In the genomic region with DNA sequence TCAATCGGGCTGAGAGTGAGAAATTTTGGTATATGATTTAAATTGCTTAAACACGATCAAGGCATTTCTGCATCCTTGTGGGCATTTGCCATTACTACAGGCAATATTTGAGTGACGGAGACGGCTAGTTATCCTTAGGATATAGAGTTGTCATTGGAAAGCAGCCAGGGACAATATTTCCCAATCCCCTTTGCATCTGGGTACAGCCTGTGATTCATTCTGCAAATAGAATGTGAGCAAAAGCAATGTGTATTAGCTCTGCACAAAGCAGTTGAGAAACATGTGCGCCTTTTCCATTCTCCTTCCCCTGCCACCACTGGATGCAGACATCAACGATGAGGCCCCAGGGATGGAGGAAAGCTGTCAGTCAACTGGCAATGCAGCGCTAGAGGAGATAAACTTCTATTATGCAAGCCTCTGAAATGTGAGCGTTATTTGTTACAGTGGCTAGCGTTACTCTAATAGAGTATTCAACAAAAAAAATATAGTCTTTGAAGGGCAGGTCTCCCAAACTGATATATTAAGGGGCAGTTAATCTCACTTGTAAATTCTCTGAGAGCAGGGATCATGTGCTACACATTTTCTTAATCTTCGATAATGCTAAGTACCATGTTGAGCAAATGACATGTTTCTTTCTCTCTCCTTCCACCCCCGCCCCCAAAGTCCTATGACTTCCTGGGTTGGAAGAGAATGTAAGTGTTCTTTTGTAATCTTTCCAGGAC, we compare ENCODE assay signal across 1 cellular context.
TF ChIP-seq lines count a peak whose summit lies in the region.

No MANE protein-coding gene starts in this region.

TF ChIP-seq in HepG2, 621 proteins besides CTCF, POLR2A, EP300 and RAD21 (continued from another document and continues in another):
- TF ChIP-seq, protein P1, sequence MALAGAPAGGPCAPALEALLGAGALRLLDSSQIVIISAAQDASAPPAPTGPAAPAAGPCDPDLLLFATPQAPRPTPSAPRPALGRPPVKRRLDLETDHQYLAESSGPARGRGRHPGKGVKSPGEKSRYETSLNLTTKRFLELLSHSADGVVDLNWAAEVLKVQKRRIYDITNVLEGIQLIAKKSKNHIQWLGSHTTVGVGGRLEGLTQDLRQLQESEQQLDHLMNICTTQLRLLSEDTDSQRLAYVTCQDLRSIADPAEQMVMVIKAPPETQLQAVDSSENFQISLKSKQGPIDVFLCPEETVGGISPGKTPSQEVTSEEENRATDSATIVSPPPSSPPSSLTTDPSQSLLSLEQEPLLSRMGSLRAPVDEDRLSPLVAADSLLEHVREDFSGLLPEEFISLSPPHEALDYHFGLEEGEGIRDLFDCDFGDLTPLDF (CRISPR knock-in tag; IDR thresholded peaks at IDR 0.05): peak; percentile 23; the same call in 1 of the 2 replicates
- TF ChIP-seq NONO (IDR thresholded peaks at IDR 0.05) (no peak), NONO (CRISPR knock-in tag; conservative IDR thresholded peaks at IDR 0.05) (peak; percentile 94), MED8 (CRISPR knock-in tag; IDR thresholded peaks at IDR 0.05; ENCODE audit: insufficient replicate concordance) (peak; percentile 75), ZNF547 (CRISPR knock-in tag; IDR thresholded peaks at IDR 0.05) (peak; percentile 87), ZSCAN25 (CRISPR knock-in tag; IDR thresholded peaks at IDR 0.05) (peak; percentile 85), ZNF17 (CRISPR knock-in tag; IDR thresholded peaks at IDR 0.05) (no peak), ZNF790 (CRISPR knock-in tag; IDR thresholded peaks at IDR 0.05; ENCODE audit: borderline replicate concordance) (no peak), ZNF496 (CRISPR knock-in tag; IDR thresholded peaks at IDR 0.05; ENCODE audit: insufficient replicate concordance) (no peak), ZNF766 (CRISPR knock-in tag; IDR thresholded peaks at IDR 0.05; ENCODE audit: borderline replicate concordance) (peak; percentile 92; the same call in 1 of the 2 replicates), ZNF317 (CRISPR knock-in tag; IDR thresholded peaks at IDR 0.05) (peak; percentile 94), E2F2 (CRISPR knock-in tag; IDR thresholded peaks at IDR 0.05; ENCODE audit: borderline replicate concordance) (no peak), ZNF556 (CRISPR knock-in tag; IDR thresholded peaks at IDR 0.05; ENCODE audit: borderline replicate concordance) (peak; percentile 90; the same call in 1 of the 2 replicates), RFXAP (CRISPR knock-in tag; IDR thresholded peaks at IDR 0.05; ENCODE audit: borderline replicate concordance) (peak; percentile 93), ZNF136 (CRISPR knock-in tag; IDR thresholded peaks at IDR 0.05; ENCODE audit: low read depth) (peak; percentile 98), NFKB2 (CRISPR knock-in tag; IDR thresholded peaks at IDR 0.05; ENCODE audit: borderline replicate concordance) (no peak), U2AF1 (optimal IDR thresholded peaks at IDR 0.05; ENCODE audit: low read depth, low read length) (no peak), ZKSCAN5 (CRISPR knock-in tag; IDR thresholded peaks at IDR 0.05) (0 out of 2 replicates have a peak, but pooled peaks have one; percentile 54), RBM39 (IDR thresholded peaks at IDR 0.05; ENCODE audit: low read depth, low read length, poor library complexity, severe bottlenecking) (no peak), ZZZ3 (CRISPR knock-in tag; IDR thresholded peaks at IDR 0.05; ENCODE audit: borderline replicate concordance) (no peak), ZSCAN31 (CRISPR knock-in tag; IDR thresholded peaks at IDR 0.05; ENCODE audit: low read depth) (no peak; the same call in none of the 2 replicates), ZNF724P (CRISPR knock-in tag; IDR thresholded peaks at IDR 0.05; ENCODE audit: borderline replicate concordance) (peak; percentile 75; the same call in 1 of the 2 replicates), CBFB (CRISPR knock-in tag; IDR thresholded peaks at IDR 0.05) (peak; percentile 89), ZNF326 (CRISPR knock-in tag; IDR thresholded peaks at IDR 0.05; ENCODE audit: borderline replicate concordance) (no peak), IRF1 (CRISPR knock-in tag; IDR thresholded peaks at IDR 0.05; ENCODE audit: low read depth) (no peak), ZNF337 (CRISPR knock-in tag; IDR thresholded peaks at IDR 0.05; ENCODE audit: borderline replicate concordance, low read depth) (peak; percentile 93; the same call in 1 of the 2 replicates), ZNF841 (CRISPR knock-in tag; IDR thresholded peaks at IDR 0.05; ENCODE audit: borderline replicate concordance) (no peak), MYC (CRISPR knock-in tag; IDR thresholded peaks at IDR 0.05; ENCODE audit: borderline replicate concordance) (peak; percentile 98), HNRNPH1 (optimal IDR thresholded peaks at IDR 0.05; ENCODE audit: low read depth, low read length) (no peak), JUND (CRISPR knock-in tag; IDR thresholded peaks at IDR 0.05) (peak; percentile 100), RCOR2 (CRISPR knock-in tag; IDR thresholded peaks at IDR 0.05) (peak; percentile 100), NFIB (CRISPR knock-in tag; IDR thresholded peaks at IDR 0.05; ENCODE audit: borderline replicate concordance) (peak; percentile 38; the same call in 1 of the 2 replicates), TFE3 (CRISPR knock-in tag; IDR thresholded peaks at IDR 0.05) (peak; percentile 91), ZNF7 (CRISPR knock-in tag; IDR thresholded peaks at IDR 0.05) (peak; percentile 33; the same call in 1 of the 2 replicates), THAP8 (CRISPR knock-in tag; IDR thresholded peaks at IDR 0.05; ENCODE audit: borderline replicate concordance) (no peak)
- TF ChIP-seq, protein P2, sequence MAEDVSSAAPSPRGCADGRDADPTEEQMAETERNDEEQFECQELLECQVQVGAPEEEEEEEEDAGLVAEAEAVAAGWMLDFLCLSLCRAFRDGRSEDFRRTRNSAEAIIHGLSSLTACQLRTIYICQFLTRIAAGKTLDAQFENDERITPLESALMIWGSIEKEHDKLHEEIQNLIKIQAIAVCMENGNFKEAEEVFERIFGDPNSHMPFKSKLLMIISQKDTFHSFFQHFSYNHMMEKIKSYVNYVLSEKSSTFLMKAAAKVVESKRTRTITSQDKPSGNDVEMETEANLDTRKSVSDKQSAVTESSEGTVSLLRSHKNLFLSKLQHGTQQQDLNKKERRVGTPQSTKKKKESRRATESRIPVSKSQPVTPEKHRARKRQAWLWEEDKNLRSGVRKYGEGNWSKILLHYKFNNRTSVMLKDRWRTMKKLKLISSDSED (CRISPR knock-in tag; IDR thresholded peaks at IDR 0.05): no peak
- TF ChIP-seq, protein P3, sequence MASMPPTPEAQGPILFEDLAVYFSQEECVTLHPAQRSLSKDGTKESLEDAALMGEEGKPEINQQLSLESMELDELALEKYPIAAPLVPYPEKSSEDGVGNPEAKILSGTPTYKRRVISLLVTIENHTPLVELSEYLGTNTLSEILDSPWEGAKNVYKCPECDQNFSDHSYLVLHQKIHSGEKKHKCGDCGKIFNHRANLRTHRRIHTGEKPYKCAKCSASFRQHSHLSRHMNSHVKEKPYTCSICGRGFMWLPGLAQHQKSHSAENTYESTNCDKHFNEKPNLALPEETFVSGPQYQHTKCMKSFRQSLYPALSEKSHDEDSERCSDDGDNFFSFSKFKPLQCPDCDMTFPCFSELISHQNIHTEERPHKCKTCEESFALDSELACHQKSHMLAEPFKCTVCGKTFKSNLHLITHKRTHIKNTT (CRISPR knock-in tag; IDR thresholded peaks at IDR 0.05): no peak
- TF ChIP-seq, protein P4, sequence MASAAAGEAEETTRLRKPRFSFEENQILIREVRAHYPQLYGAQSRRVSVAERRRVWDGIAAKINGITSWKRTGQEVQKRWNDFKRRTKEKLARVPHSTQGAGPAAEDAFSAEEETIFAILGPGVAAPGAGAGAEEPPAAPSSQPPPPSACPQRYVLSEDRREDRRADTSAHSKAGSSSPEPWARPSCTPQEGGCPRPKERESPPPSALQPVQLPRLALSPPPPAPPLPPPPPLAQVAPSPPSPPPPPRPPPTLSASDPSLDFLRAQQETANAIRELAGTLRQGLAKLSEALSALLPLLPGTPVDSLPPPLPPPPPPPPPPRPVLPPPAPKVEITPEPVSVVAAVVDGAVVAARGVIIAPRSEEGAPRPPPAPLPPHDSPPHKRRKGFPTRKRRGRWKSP (CRISPR knock-in tag; IDR thresholded peaks at IDR 0.05): peak; percentile 96
- TF ChIP-seq, protein P5, sequence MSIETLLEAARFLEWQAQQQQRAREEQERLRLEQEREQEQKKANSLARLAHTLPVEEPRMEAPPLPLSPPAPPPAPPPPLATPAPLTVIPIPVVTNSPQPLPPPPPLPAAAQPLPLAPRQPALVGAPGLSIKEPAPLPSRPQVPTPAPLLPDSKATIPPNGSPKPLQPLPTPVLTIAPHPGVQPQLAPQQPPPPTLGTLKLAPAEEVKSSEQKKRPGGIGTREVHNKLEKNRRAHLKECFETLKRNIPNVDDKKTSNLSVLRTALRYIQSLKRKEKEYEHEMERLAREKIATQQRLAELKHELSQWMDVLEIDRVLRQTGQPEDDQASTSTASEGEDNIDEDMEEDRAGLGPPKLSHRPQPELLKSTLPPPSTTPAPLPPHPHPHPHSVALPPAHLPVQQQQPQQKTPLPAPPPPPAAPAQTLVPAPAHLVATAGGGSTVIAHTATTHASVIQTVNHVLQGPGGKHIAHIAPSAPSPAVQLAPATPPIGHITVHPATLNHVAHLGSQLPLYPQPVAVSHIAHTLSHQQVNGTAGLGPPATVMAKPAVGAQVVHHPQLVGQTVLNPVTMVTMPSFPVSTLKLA (IDR thresholded peaks at IDR 0.05): peak; percentile 92
- TF ChIP-seq, protein P6, sequence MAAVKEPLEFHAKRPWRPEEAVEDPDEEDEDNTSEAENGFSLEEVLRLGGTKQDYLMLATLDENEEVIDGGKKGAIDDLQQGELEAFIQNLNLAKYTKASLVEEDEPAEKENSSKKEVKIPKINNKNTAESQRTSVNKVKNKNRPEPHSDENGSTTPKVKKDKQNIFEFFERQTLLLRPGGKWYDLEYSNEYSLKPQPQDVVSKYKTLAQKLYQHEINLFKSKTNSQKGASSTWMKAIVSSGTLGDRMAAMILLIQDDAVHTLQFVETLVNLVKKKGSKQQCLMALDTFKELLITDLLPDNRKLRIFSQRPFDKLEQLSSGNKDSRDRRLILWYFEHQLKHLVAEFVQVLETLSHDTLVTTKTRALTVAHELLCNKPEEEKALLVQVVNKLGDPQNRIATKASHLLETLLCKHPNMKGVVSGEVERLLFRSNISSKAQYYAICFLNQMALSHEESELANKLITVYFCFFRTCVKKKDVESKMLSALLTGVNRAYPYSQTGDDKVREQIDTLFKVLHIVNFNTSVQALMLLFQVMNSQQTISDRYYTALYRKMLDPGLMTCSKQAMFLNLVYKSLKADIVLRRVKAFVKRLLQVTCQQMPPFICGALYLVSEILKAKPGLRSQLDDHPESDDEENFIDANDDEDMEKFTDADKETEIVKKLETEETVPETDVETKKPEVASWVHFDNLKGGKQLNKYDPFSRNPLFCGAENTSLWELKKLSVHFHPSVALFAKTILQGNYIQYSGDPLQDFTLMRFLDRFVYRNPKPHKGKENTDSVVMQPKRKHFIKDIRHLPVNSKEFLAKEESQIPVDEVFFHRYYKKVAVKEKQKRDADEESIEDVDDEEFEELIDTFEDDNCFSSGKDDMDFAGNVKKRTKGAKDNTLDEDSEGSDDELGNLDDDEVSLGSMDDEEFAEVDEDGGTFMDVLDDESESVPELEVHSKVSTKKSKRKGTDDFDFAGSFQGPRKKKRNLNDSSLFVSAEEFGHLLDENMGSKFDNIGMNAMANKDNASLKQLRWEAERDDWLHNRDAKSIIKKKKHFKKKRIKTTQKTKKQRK (IDR thresholded peaks at IDR 0.05; ENCODE audit: low read length): no peak
- TF ChIP-seq, protein P7, sequence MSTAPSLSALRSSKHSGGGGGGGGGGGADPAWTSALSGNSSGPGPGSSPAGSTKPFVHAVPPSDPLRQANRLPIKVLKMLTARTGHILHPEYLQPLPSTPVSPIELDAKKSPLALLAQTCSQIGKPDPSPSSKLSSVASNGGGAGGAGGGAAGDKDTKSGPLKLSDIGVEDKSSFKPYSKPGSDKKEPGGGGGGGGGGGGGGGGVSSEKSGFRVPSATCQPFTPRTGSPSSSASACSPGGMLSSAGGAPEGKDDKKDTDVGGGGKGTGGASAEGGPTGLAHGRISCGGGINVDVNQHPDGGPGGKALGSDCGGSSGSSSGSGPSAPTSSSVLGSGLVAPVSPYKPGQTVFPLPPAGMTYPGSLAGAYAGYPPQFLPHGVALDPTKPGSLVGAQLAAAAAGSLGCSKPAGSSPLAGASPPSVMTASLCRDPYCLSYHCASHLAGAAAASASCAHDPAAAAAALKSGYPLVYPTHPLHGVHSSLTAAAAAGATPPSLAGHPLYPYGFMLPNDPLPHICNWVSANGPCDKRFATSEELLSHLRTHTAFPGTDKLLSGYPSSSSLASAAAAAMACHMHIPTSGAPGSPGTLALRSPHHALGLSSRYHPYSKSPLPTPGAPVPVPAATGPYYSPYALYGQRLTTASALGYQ (CRISPR knock-in tag; IDR thresholded peaks at IDR 0.05): peak; percentile 98
- TF ChIP-seq, protein P8, sequence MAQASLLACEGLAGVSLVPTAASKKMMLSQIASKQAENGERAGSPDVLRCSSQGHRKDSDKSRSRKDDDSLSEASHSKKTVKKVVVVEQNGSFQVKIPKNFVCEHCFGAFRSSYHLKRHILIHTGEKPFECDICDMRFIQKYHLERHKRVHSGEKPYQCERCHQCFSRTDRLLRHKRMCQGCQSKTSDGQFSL (CRISPR knock-in tag; IDR thresholded peaks at IDR 0.05): no peak; the same call in 1 of the 2 replicates
